In genomic region chr22:33328789-33329296, GRCh38 we compare ENCODE assay signal across 14 cellular contexts.
A peak's percentile ranks its signal among the peaks of the same experiment; 100 is the strongest.
DNase-seq lines count a peak whose midpoint lies in the region; ATAC-seq, FAIRE-seq and TF ChIP-seq lines count a peak whose summit lies in the region.
"Had no signal": no experiment of that assay in that cellular context is flagged by ENCODE, and none has a peak within 500 bp of the region (broad histone marks: within the 10 kb centered on the region; RNA-seq: fewer than 3 reads in every experiment).

No MANE protein-coding gene starts in this region.

- H3K4me3 ChIP-seq in astrocyte (ENCODE audit: insufficient read depth, low read depth, low read length) = no peak overlapping the region
- no peak overlapping the region for H3K4me3 ChIP-seq in keratinocyte (ENCODE audit: control insufficient read depth in 2 of 3, extremely low read depth in 1 of 3, insufficient read depth in 2 of 3, low read depth in 1 of 3, low read length in 3 of 3)
- H3K4me3 ChIP-seq in aorta (ENCODE audit: low read length in 2 of 2) = no peak overlapping the region

- peaks cover 47% of the 10 kb centered on the region for H3K36me3 Mint-ChIP-seq in astrocyte (ENCODE audit: low read depth, unreplicated experiment)
- H3K36me3 Mint-ChIP-seq: stimulated activated effector memory CD8-positive, alpha-beta T cell treated with anti-CD3 and anti-CD28 coated beads, Interleukin-12 subunit alpha, Interleukin-12 subunit beta, amount 100 ng/mL, for 72 hours had no signal

- TF ChIP-seq CTCF in astrocyte (IDR thresholded peaks at IDR 0.05; ENCODE audit: insufficient read depth, low read depth, low read length) = no peak
- TF ChIP-seq CTCF in keratinocyte (optimal IDR thresholded peaks at IDR 0.05 in 1 of 3, IDR thresholded peaks at IDR 0.05 in 1 of 3, conservative IDR thresholded peaks at IDR 0.05 in 1 of 3; ENCODE audit: extremely low read depth in 1 of 3, insufficient read depth in 2 of 3, low read length in 3 of 3) = no peak

- peak overlapping the region; percentile 9 for H3K4me2 ChIP-seq in astrocyte (ENCODE audit: low read length)
- peak overlapping the region; percentile 45 for H3K4me2 ChIP-seq in keratinocyte (ENCODE audit: control insufficient read depth, extremely low read depth, insufficient read depth, low read depth, low read length)
- H3K4me2 ChIP-seq: KMS-11 had no signal

- H3K4me3 Mint-ChIP-seq in astrocyte (ENCODE audit: unreplicated experiment) = no peak overlapping the region
- H3K4me3 Mint-ChIP-seq in stimulated activated naive CD8-positive, alpha-beta T cell treated with anti-CD3 and anti-CD28 coated beads, Interleukin-15, amount 100 ng/mL, for 72 hours = no peak overlapping the region
- H3K4me3 Mint-ChIP-seq: nephron; stimulated activated effector memory CD8-positive, alpha-beta T cell treated with anti-CD3 and anti-CD28 coated beads, Interleukin-12 subunit alpha, Interleukin-12 subunit beta, amount 100 ng/mL, for 72 hours had no signal

- dilution Hi-C loops in keratinocyte (cut with MboI; ENCODE audit: extremely low pct_ligation_motif_present, low sequenced_read_pairs) = no loop called here

- H3K79me2 ChIP-seq in astrocyte (ENCODE audit: insufficient read depth, low read length) = no peaks in the 10 kb centered on the region
- no peaks in the 10 kb centered on the region for H3K79me2 ChIP-seq in keratinocyte (ENCODE audit: control insufficient read depth, insufficient read depth, low read length)

- intact Hi-C loops in aorta (cut with DNase I) = no loop called here

- no peak overlapping the region for H3K9ac ChIP-seq in astrocyte (ENCODE audit: low read length)
- H3K9ac ChIP-seq in keratinocyte (ENCODE audit: control insufficient read depth, extremely low read depth, insufficient read depth, low read length) = no peak overlapping the region
- H3K9ac ChIP-seq: KMS-11 had no signal

- peak; percentile 76 for FAIRE-seq in astrocyte (lab: Jason Lieb, UNC)
- FAIRE-seq in keratinocyte (lab: Jason Lieb, UNC) = peak; percentile 88

- H3K9me3 ChIP-seq in astrocyte (ENCODE audit: insufficient read depth, low read depth, low read length) (peaks cover 3% of the 10 kb centered on the region), keratinocyte (ENCODE audit: control insufficient read depth, low read depth, low read length) (peaks cover 2% of the 10 kb centered on the region), aorta (ENCODE audit: control insufficient read depth, low read length) (no peaks in the 10 kb centered on the region)

- 61 to 63% methylated on average over 2 of the region's 2 CpGs for WGBS in aorta, 2 donors

- H4K20me1 ChIP-seq in astrocyte (ENCODE audit: insufficient read depth, low read length) (no peaks in the 10 kb centered on the region), keratinocyte (ENCODE audit: control insufficient read depth, extremely low read depth, insufficient read depth, low read length) (no peaks in the 10 kb centered on the region)

- H3K27ac ChIP-seq in astrocyte (ENCODE audit: low read depth, low read length) (peak overlapping the region; percentile 46), keratinocyte (ENCODE audit: control insufficient read depth, insufficient read depth, low read length) (no peak overlapping the region), aorta (ENCODE audit: low read depth in 1 of 2, low read length in 2 of 2) (no peak overlapping the region)
- H3K27ac ChIP-seq: KMS-11 had no signal

- DNase-seq in A172 (ENCODE audit: low spot score) (peak; percentile 81), H4 (ENCODE audit: low spot score) (peak; percentile 64), astrocyte (ENCODE audit: low read depth) (peak; percentile 94), keratinocyte (ENCODE audit: low read depth, low spot score) (peak; percentile 83), aorta (no peak), medulla oblongata (ENCODE audit: extremely low spot score) (no peak)
- DNase-seq in stimulated activated naive CD8-positive, alpha-beta T cell treated with anti-CD3 and anti-CD28 coated beads, Interleukin-15, amount 100 ng/mL, for 72 hours = no peak
- DNase-seq: activated naive CD4-positive, alpha-beta T cell; AML-193 had no signal

- H3K9me1 ChIP-seq in keratinocyte (ENCODE audit: control insufficient read depth, extremely low read depth, insufficient read depth, low read length) = no peaks in the 10 kb centered on the region

- ATAC-seq in aorta (ENCODE audit: low FRiP score) = no peak
- no peak for ATAC-seq in stimulated activated naive CD8-positive, alpha-beta T cell treated with anti-CD3 and anti-CD28 coated beads, Interleukin-15, amount 100 ng/mL, for 72 hours
- ATAC-seq in GM21723 (IDR thresholded peaks at IDR 0.05; ENCODE audit: unreplicated experiment) = no peak
- ATAC-seq: activated CD4-positive, CD25-positive, alpha-beta regulatory T cell treated with anti-CD3 and anti-CD28 coated beads, Interleukin-2, amount 50 U/mL, for 24 hours; stimulated activated effector memory CD8-positive, alpha-beta T cell treated with anti-CD3 and anti-CD28 coated beads, Interleukin-12 subunit alpha, Interleukin-12 subunit beta, amount 100 ng/mL, for 72 hours had no signal

- H2AFZ ChIP-seq in astrocyte (ENCODE audit: low read depth, low read length) = no peak overlapping the region
- no peak overlapping the region for H2AFZ ChIP-seq in keratinocyte (ENCODE audit: control insufficient read depth, low read length)

- H3K4me1 ChIP-seq in astrocyte (ENCODE audit: insufficient read depth, low read length) (no peaks in the 10 kb centered on the region), keratinocyte (ENCODE audit: control insufficient read depth, extremely low read depth, insufficient read depth, low read length) (peaks cover 11% of the 10 kb centered on the region), aorta (ENCODE audit: control insufficient read depth in 1 of 2, insufficient read depth in 2 of 2, low read length in 2 of 2) (no peaks in the 10 kb centered on the region)

- H3K4me1 Mint-ChIP-seq in astrocyte (ENCODE audit: low read depth, unreplicated experiment) = peaks cover 16% of the 10 kb centered on the region
- no peaks in the 10 kb centered on the region for H3K4me1 Mint-ChIP-seq in stimulated activated naive CD8-positive, alpha-beta T cell treated with anti-CD3 and anti-CD28 coated beads, Interleukin-15, amount 100 ng/mL, for 72 hours
- H3K4me1 Mint-ChIP-seq: stimulated activated effector memory CD8-positive, alpha-beta T cell treated with anti-CD3 and anti-CD28 coated beads, Interleukin-12 subunit alpha, Interleukin-12 subunit beta, amount 100 ng/mL, for 72 hours had no signal

- H3K9me3 Mint-ChIP-seq in astrocyte (ENCODE audit: unreplicated experiment) = peaks cover 11% of the 10 kb centered on the region
- H3K9me3 Mint-ChIP-seq in stimulated activated naive CD8-positive, alpha-beta T cell treated with anti-CD3 and anti-CD28 coated beads, Interleukin-15, amount 100 ng/mL, for 72 hours = peaks cover 5 to 8% of the 10 kb centered on the region in 2 donors

- H3K36me3 ChIP-seq in astrocyte (ENCODE audit: insufficient read depth, low read length) (no peaks in the 10 kb centered on the region), keratinocyte (ENCODE audit: control insufficient read depth in 2 of 2, extremely low read depth in 1 of 2, insufficient read depth in 2 of 2, low read length in 2 of 2) (no peaks in the 10 kb centered on the region), aorta (ENCODE audit: control insufficient read depth in 1 of 2, insufficient read depth in 2 of 2, low read length in 1 of 2) (no peaks in the 10 kb centered on the region)

- H3K27me3 ChIP-seq in astrocyte (ENCODE audit: insufficient read depth, low read length) (no peaks in the 10 kb centered on the region), keratinocyte (ENCODE audit: control insufficient read depth, extremely low read depth, insufficient read depth, low read length) (no peaks in the 10 kb centered on the region), aorta (ENCODE audit: control insufficient read depth in 1 of 2, insufficient read depth in 2 of 2, low read length in 1 of 2) (no peaks in the 10 kb centered on the region)

- no peaks in the 10 kb centered on the region for H3K27me3 Mint-ChIP-seq in astrocyte (ENCODE audit: low read depth, unreplicated experiment)
- peaks cover 6% of the 10 kb centered on the region for H3K27me3 Mint-ChIP-seq in stimulated activated naive CD8-positive, alpha-beta T cell treated with anti-CD3 and anti-CD28 coated beads, Interleukin-15, amount 100 ng/mL, for 72 hours

- H3K27ac Mint-ChIP-seq in astrocyte (ENCODE audit: unreplicated experiment) = peak overlapping the region; percentile 42
- no peak overlapping the region for H3K27ac Mint-ChIP-seq in stimulated activated naive CD8-positive, alpha-beta T cell treated with anti-CD3 and anti-CD28 coated beads, Interleukin-15, amount 100 ng/mL, for 72 hours
- H3K27ac Mint-ChIP-seq: stimulated activated effector memory CD8-positive, alpha-beta T cell treated with anti-CD3 and anti-CD28 coated beads, Interleukin-12 subunit alpha, Interleukin-12 subunit beta, amount 100 ng/mL, for 72 hours had no signal

Comparison
In these comparisons a context has a peak if more than half of its experiments do, and no peak if none do; other contexts are left out.
1. DNase-seq: peak in A172 (single experiment), H4 (single experiment), astrocyte (single experiment) and keratinocyte (single experiment); none in aorta (0 of 2), stimulated activated naive CD8-positive, alpha-beta T cell treated with anti-CD3 and anti-CD28 coated beads, Interleukin-15, amount 100 ng/mL, for 72 hours (0 of 2) and medulla oblongata (single experiment).